ENCODE assay signal across 28 cellular contexts in the genomic region with DNA sequence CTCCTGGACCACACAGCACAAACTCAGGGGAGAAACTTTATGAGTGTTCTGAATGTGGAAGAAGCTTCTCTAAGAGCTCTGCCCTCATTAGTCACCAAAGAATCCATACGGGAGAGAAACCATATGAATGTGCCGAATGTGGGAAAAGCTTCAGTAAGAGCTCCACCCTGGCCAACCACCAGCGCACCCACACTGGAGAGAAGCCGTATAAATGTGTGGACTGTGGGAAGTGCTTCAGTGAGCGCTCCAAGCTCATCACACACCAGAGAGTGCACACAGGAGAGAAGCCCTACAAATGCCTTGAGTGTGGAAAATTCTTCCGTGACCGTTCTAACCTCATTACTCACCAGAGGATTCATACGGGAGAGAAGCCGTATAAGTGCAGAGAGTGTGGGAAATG. TPM values are rescaled to one million over a fixed set of nuclear protein-coding genes. Genes with fewer than 3 reads are reported as not detected.
DNase-seq lines count a peak whose midpoint lies in the region; TF ChIP-seq lines count a peak whose summit lies in the region.
"Had no signal": no experiment of that assay in that cellular context is flagged by ENCODE, and none has a peak within 500 bp of the region (broad histone marks: within the 10 kb centered on the region; RNA-seq: fewer than 3 reads in every experiment).

No MANE protein-coding gene starts in this region.

- 95 to 99% methylated on average over 9 of the region's 9 CpGs for WGBS in lower leg skin, 2 donors

- H3K4me1 ChIP-seq in BLaER1 treated with 17β-estradiol and CSF1 and Interleukin-3, amounts not matched to agents 10 nM and 100 nM: peaks cover 0 to 2% (median 0%) of the 10 kb centered on the region in 10 experiments; a peak in 6 of 20 replicates
- no peaks in the 10 kb centered on the region for H3K4me1 ChIP-seq in HEK293 (ENCODE audit: control insufficient read depth, insufficient read depth, low read length)
- H3K4me1 ChIP-seq: A549, Caco-2 had no signal

- peaks cover 78 to 99% (median 89%) of the 10 kb centered on the region in 11 experiments for H3K9me3 ChIP-seq in BLaER1 treated with 17β-estradiol and CSF1 and Interleukin-3, amounts not matched to agents 10 nM and 100 nM (replicated peaks in 1 of 11)
- H3K9me3 ChIP-seq in HEK293 (ENCODE audit: control insufficient read depth, insufficient read depth, low read depth, low read length): 0 out of 2 replicates have a peak, but pooled peaks cover 3% of the 10 kb centered on the region

- POLR2A ChIA-PET in HEK293 (lab: Yijun Ruan, JAX): no interaction called here

- no peak overlapping the region for H3K4me2 ChIP-seq in BLaER1 treated with 17β-estradiol and CSF1 and Interleukin-3, amounts not matched to agents 10 nM and 100 nM
- H3K4me2 ChIP-seq: A549, KMS-11, SK-N-SH had no signal

- H3K27ac ChIP-seq in BLaER1 treated with 17β-estradiol and CSF1 and Interleukin-3, amounts not matched to agents 10 nM and 100 nM: no peak overlapping the region
- H3K27ac ChIP-seq in HEK293 (ENCODE audit: extremely low read depth, low read depth, low read length): no peak overlapping the region
- H3K27ac ChIP-seq: A549, C4-2B, KMS-11 had no signal

- no peaks in the 10 kb centered on the region for H3K27me3 ChIP-seq in BLaER1 treated with 17β-estradiol and CSF1 and Interleukin-3, amounts not matched to agents 10 nM and 100 nM

- no peak for TF ChIP-seq POLR2A in lower leg skin (IDR thresholded peaks at IDR 0.05)

- no peak for TF ChIP-seq CTCF in HEK293 (tag by site-specific recombination; IDR thresholded peaks at IDR 0.05)
- TF ChIP-seq CTCF in fibroblast of villous mesenchyme (IDR thresholded peaks at IDR 0.05; ENCODE audit: insufficient read depth, low read depth, low read length): no peak
- TF ChIP-seq CTCF in lower leg skin (IDR thresholded peaks at IDR 0.05): no peak

- peak overlapping the region in 8 of 10 experiments; percentile 5 to 40 (median 25); a peak in 10 of 20 replicates for H3K4me3 ChIP-seq in BLaER1 treated with 17β-estradiol and CSF1 and Interleukin-3, amounts not matched to agents 10 nM and 100 nM
- no peak overlapping the region for H3K4me3 ChIP-seq in HEK293 (ENCODE audit: low read depth, low read length)
- H3K4me3 ChIP-seq in fibroblast of villous mesenchyme (ENCODE audit: low read depth, low read length): no peak overlapping the region
- no peak overlapping the region for H3K4me3 ChIP-seq in lower leg skin (ENCODE audit: low read depth, poor library complexity, severe bottlenecking)
- H3K4me3 ChIP-seq: A549 had no signal

- H4K20me1 ChIP-seq in BLaER1 treated with 17β-estradiol and CSF1 and Interleukin-3, amounts not matched to agents 10 nM and 100 nM: no peaks in the 10 kb centered on the region

- H3K36me3 ChIP-seq in BLaER1 treated with 17β-estradiol and CSF1 and Interleukin-3, amounts not matched to agents 10 nM and 100 nM: peaks cover 63 to 86% (median 73%) of the 10 kb centered on the region in 11 experiments
- peaks cover 0 to 77% of the 10 kb centered on the region in 2 experiments; a peak in 1 of 3 replicates for H3K36me3 ChIP-seq in HEK293 (ENCODE audit: control insufficient read depth in 2 of 2, insufficient read depth in 1 of 2, low read length in 2 of 2)

- DNase-seq in dermis blood vessel endothelial cell (peak; percentile 5), fibroblast of villous mesenchyme (ENCODE audit: low read depth) (peak; percentile 1), NCI-H2081 (lab: John Stamatoyannopoulos, UW) (no peak), retina (no peak), NCI-H1105 treated with DMSO at 0.1 percent for 48 hours (lab: John Stamatoyannopoulos, UW) (no peak), lower leg skin (ENCODE audit: low spot score in 2 of 2) (no peak)
- DNase-seq: AML-193; Caco-2; CD8-positive, alpha-beta T cell; DMS79 treated with DMSO at 0.1 percent for 48 hours; GF-D8; HFFc6; IMR-90; NCI-H1092; NCI-H1436; NCI-H187; NCI-H2107; NCI-H524 treated with DMSO at 0.1 percent for 48 hours; NCI-H82; NK-92 treated with Interleukin-12 subunit alpha and Interleukin-12 subunit beta, amount 100 ng/mL, for 24 hours; PC-3; SK-N-SH; SW 1271 had no signal

- H3K9ac ChIP-seq in BLaER1 treated with 17β-estradiol and CSF1 and Interleukin-3, amounts not matched to agents 10 nM and 100 nM: no peak overlapping the region
- H3K9ac ChIP-seq: KMS-11, SK-N-SH had no signal

- CTCF ChIA-PET in HEK293 (lab: Yijun Ruan, JAX): interaction anchor here (0.7 to 1.5 kb wide), 2 partner anchors 17 to 25 kb away, joined by 3 read pairs; no protein-coding TSS in a partner anchor

- intact Hi-C loops in lower leg skin (cut with DNase I; ENCODE audit: low total_unique reads): no loop called here

TF ChIP-seq in HEK293, 187 proteins besides CTCF, POLR2A, EP300 and RAD21 (continues in another document):
- no peak for TF ChIP-seq ZNF629 (tag by site-specific recombination; IDR thresholded peaks at IDR 0.05)
- TF ChIP-seq ZNF223 (tag by site-specific recombination; IDR thresholded peaks at IDR 0.05): no peak
- TF ChIP-seq, protein P1, sequence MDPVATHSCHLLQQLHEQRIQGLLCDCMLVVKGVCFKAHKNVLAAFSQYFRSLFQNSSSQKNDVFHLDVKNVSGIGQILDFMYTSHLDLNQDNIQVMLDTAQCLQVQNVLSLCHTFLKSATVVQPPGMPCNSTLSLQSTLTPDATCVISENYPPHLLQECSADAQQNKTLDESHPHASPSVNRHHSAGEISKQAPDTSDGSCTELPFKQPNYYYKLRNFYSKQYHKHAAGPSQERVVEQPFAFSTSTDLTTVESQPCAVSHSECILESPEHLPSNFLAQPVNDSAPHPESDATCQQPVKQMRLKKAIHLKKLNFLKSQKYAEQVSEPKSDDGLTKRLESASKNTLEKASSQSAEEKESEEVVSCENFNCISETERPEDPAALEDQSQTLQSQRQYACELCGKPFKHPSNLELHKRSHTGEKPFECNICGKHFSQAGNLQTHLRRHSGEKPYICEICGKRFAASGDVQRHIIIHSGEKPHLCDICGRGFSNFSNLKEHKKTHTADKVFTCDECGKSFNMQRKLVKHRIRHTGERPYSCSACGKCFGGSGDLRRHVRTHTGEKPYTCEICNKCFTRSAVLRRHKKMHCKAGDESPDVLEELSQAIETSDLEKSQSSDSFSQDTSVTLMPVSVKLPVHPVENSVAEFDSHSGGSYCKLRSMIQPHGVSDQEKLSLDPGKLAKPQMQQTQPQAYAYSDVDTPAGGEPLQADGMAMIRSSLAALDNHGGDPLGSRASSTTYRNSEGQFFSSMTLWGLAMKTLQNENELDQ (tag by site-specific recombination; IDR thresholded peaks at IDR 0.05; ENCODE audit: low read depth): no peak
- TF ChIP-seq ZNF768 (tag by site-specific recombination; IDR thresholded peaks at IDR 0.05): no peak
- no peak for TF ChIP-seq ZNF362 (tag by site-specific recombination; IDR thresholded peaks at IDR 0.05)
- no peak for TF ChIP-seq ZNF555 (tag by site-specific recombination; conservative IDR thresholded peaks at IDR 0.05)
- no peak for TF ChIP-seq TSHZ1 (tag by site-specific recombination; IDR thresholded peaks at IDR 0.05; ENCODE audit: borderline replicate concordance)
- TF ChIP-seq WT1 (tag by site-specific recombination; IDR thresholded peaks at IDR 0.05): no peak
- no peak for TF ChIP-seq ZBTB48 (tag by site-specific recombination; IDR thresholded peaks at IDR 0.05)
- TF ChIP-seq ZNF132 (tag by site-specific recombination; IDR thresholded peaks at IDR 0.05; ENCODE audit: borderline replicate concordance): no peak
- TF ChIP-seq ZNF292 (tag by site-specific recombination; IDR thresholded peaks at IDR 0.05; ENCODE audit: borderline replicate concordance, low read depth): no peak
- TF ChIP-seq OVOL3 (tag by site-specific recombination; IDR thresholded peaks at IDR 0.05): no peak
- no peak for TF ChIP-seq ZNF404 (tag by site-specific recombination; IDR thresholded peaks at IDR 0.05)
- no peak for TF ChIP-seq ZNF558 (tag by site-specific recombination; IDR thresholded peaks at IDR 0.05)
- TF ChIP-seq SETDB1 (IDR thresholded peaks at IDR 0.05; ENCODE audit: insufficient read length, low read length): peak; percentile 99
- TF ChIP-seq ZNF138 (tag by site-specific recombination; IDR thresholded peaks at IDR 0.05; ENCODE audit: borderline replicate concordance): no peak

RNA-seq across cellular contexts. Expression of gene ZSCAN20, which starts 22.5 kb away (rescaled TPM):
- total RNA-seq in dermis blood vessel endothelial cell: 10.6 and 16.2 TPM in 2 replicates
- total RNA-seq in fibroblast of villous mesenchyme: 7.7 and 10.4 TPM in 2 replicates
- 1 to 10 TPM in 3 of 4 donors, under 1 TPM in 1; 0.91 to 3.6 (median 3.0) TPM for total RNA-seq in lower leg skin

Comparison
In these comparisons a context has a peak if more than half of its experiments do, and no peak if none do; other contexts are left out.
1. H3K4me3 ChIP-seq: peak in BLaER1 treated with 17β-estradiol and CSF1 and Interleukin-3, amounts not matched to agents 10 nM and 100 nM (8 of 10); none in HEK293 (single experiment), fibroblast of villous mesenchyme (single experiment) and lower leg skin (single experiment).
2. DNase-seq: peak in dermis blood vessel endothelial cell (single experiment) and fibroblast of villous mesenchyme (single experiment); none in NCI-H2081 (0 of 2), retina (single experiment), NCI-H1105 treated with DMSO at 0.1 percent for 48 hours (single experiment) and lower leg skin (0 of 2).